Comparison of ENCODE assay signal across 8 cellular contexts in genomic region chr12:57069522-57069921, GRCh38. TPM values are rescaled to one million over a fixed set of nuclear protein-coding genes. Genes with fewer than 3 reads are reported as not detected.
A peak's percentile ranks its signal among the peaks of the same experiment; 100 is the strongest.
DNase-seq lines count a peak whose midpoint lies in the region; ATAC-seq and TF ChIP-seq lines count a peak whose summit lies in the region.

No MANE protein-coding gene starts in this region.

- intact Hi-C loops in PC-3 (cut with micrococcal nuclease), result loop anchor here (1.0 to 5.0 kb wide), 2 partner anchors 43 to 113 kb away; no protein-coding TSS in a partner anchor

- H3K79me2 ChIP-seq in PC-3 (ENCODE audit: low read length), result no peaks in the 10 kb centered on the region

- H3K4me3 ChIP-seq in HUES48 (ENCODE audit: low read depth, low read length) (no peak overlapping the region), PC-3 (ENCODE audit: low read length) (no peak overlapping the region)

- H3K27me3 ChIP-seq in HUES48 (ENCODE audit: control insufficient read depth, insufficient read depth, low read length) (no peaks in the 10 kb centered on the region), PC-3 (ENCODE audit: low read length) (no peaks in the 10 kb centered on the region)

- no peaks in the 10 kb centered on the region for H3K9me3 ChIP-seq in HUES48 (ENCODE audit: control insufficient read depth, insufficient read depth, low read length)
- no peaks in the 10 kb centered on the region for H3K9me3 ChIP-seq in PC-3 (ENCODE audit: low read length)

- H3K4me2 ChIP-seq in PC-3 (ENCODE audit: low read length), result no peak overlapping the region

- peak; percentile 72 for DNase-seq in DMS53 treated with DMSO at 0.1 percent for 48 hours (lab: John Stamatoyannopoulos, UW; ENCODE audit: unreplicated experiment)
- DNase-seq in PC-3, result peak; percentile 80
- DNase-seq in germinal center (ENCODE audit: low spot score), result peak; percentile 52
- DNase-seq in occipital lobe (lab: John Stamatoyannopoulos, UW), result peak; percentile 22
- no peak for DNase-seq in GOT3 (lab: John Stamatoyannopoulos, UW)

- H4K20me1 ChIP-seq in PC-3 (ENCODE audit: low read length), result no peaks in the 10 kb centered on the region

- peaks cover 59% of the 10 kb centered on the region for H3K4me1 Mint-ChIP-seq in activated naive CD4-positive, alpha-beta T cell treated with anti-CD3 and anti-CD28 coated beads, Interleukin-2, amount 50 U/mL, for 24 hours

- ATAC-seq in GM21390 (IDR thresholded peaks at IDR 0.05; ENCODE audit: unreplicated experiment) (peak; percentile 75), PC-3 (peak; percentile 99)

- POLR2A ChIA-PET in PC-3 (lab: Charles Lee; ENCODE audit: unreplicated experiment), result interaction anchor here (0.6 to 1.0 kb wide), 2 partner anchors 43 to 58 kb away, joined by 5 to 11 read pairs; no protein-coding TSS in a partner anchor

- H3K9me2 ChIP-seq in PC-3 (replicated peaks; ENCODE audit: low read length), result no peaks in the 10 kb centered on the region

- H3K9me3 Mint-ChIP-seq in activated naive CD4-positive, alpha-beta T cell treated with anti-CD3 and anti-CD28 coated beads, Interleukin-2, amount 50 U/mL, for 24 hours, result peaks cover 4% of the 10 kb centered on the region

- H3K4me3 Mint-ChIP-seq in activated naive CD4-positive, alpha-beta T cell treated with anti-CD3 and anti-CD28 coated beads, Interleukin-2, amount 50 U/mL, for 24 hours, result peak overlapping the region; percentile 64

- peaks cover 70% of the 10 kb centered on the region for H3K36me3 ChIP-seq in HUES48 (ENCODE audit: control insufficient read depth, insufficient read depth, low read length)
- H3K36me3 ChIP-seq in PC-3 (ENCODE audit: low read depth, low read length), result peaks cover 33% of the 10 kb centered on the region; the same call in 1 of the 2 replicates

- no peaks in the 10 kb centered on the region for H3F3A ChIP-seq in PC-3 (ENCODE audit: low read length, unreplicated experiment)

- H3K27ac ChIP-seq in HUES48 (ENCODE audit: low read depth, low read length) (peak overlapping the region; percentile 40), PC-3 (ENCODE audit: low read length) (no peak overlapping the region)

- H2AFZ ChIP-seq in PC-3 (ENCODE audit: low read length), result no peak overlapping the region

- H3K36me3 Mint-ChIP-seq in activated naive CD4-positive, alpha-beta T cell treated with anti-CD3 and anti-CD28 coated beads, Interleukin-2, amount 50 U/mL, for 24 hours, result peaks cover 22% of the 10 kb centered on the region

- no peaks in the 10 kb centered on the region for H3K27me3 Mint-ChIP-seq in activated naive CD4-positive, alpha-beta T cell treated with anti-CD3 and anti-CD28 coated beads, Interleukin-2, amount 50 U/mL, for 24 hours

- no TSS peak for BruUV-seq in PC-3 (replicated peaks; lab: Mats Ljungman, UMichigan)

- H3K27ac Mint-ChIP-seq in activated naive CD4-positive, alpha-beta T cell treated with anti-CD3 and anti-CD28 coated beads, Interleukin-2, amount 50 U/mL, for 24 hours, result peak overlapping the region; percentile 90

- peak; percentile 94 for TF ChIP-seq CTCF in PC-3 (conservative IDR thresholded peaks at IDR 0.05; ENCODE audit: low read depth, low read length)

- H3K4me1 ChIP-seq in HUES48 (ENCODE audit: control insufficient read depth, insufficient read depth, low read length), result no peaks in the 10 kb centered on the region
- no peaks in the 10 kb centered on the region for H3K4me1 ChIP-seq in PC-3 (ENCODE audit: insufficient read depth, low read length)

- H3K9ac ChIP-seq in HUES48 (ENCODE audit: low read depth, low read length), result no peak overlapping the region
- H3K9ac ChIP-seq in PC-3 (ENCODE audit: low read length), result no peak overlapping the region

- CTCF ChIA-PET in PC-3 (lab: Charles Lee), result interaction anchor here (0.6 to 2.6 kb wide), 8 partner anchors 9 to 144 kb away, joined by 3 to 78 read pairs (median 6); partner anchors contain the start of genes NAB2, NEMP1 and STAT6

RNA-seq across cellular contexts. Expression of gene NEMP1, which starts 9.1 kb away (rescaled TPM):
- total RNA-seq in PC-3 (2014; rRNA removed), result 16.4 and 18.3 TPM in 2 replicates
- 7.6 TPM for total RNA-seq in occipital lobe

RNA-seq across cellular contexts. Expression of gene NAB2, which starts 19.4 kb away (rescaled TPM):
- total RNA-seq in PC-3 (2014; rRNA removed) (17.4 and 20.2 TPM in 2 replicates), occipital lobe (33.2 TPM)

RNA-seq across cellular contexts. Expression of gene MYO1A, which starts 19.6 kb away (rescaled TPM):
- total RNA-seq in PC-3 (2014; rRNA removed) (0.17 TPM in 1 of 2 replicates, not detected in the other), occipital lobe (not detected)

RNA-seq across cellular contexts. Expression of gene STAT6, which starts 41.6 kb away (rescaled TPM):
- total RNA-seq in PC-3 (2014; rRNA removed) (20.8 and 28.4 TPM in 2 replicates), occipital lobe (4.7 TPM)

RNA-seq across cellular contexts. Expression of gene TAC3, which starts 53.2 kb away (rescaled TPM):
- total RNA-seq in PC-3 (2014; rRNA removed), result not detected in 2 replicates
- total RNA-seq in occipital lobe, result 1.6 TPM
